In genomic region chr22:41085842-41086241, GRCh38 we compare ENCODE assay signal across 15 cellular contexts. TPM values are rescaled to one million over a fixed set of nuclear protein-coding genes. Genes with fewer than 3 reads are reported as not detected.
DNase-seq lines count a peak whose midpoint lies in the region; ATAC-seq, FAIRE-seq and TF ChIP-seq lines count a peak whose summit lies in the region.
"Had no signal": no experiment of that assay in that cellular context is flagged by ENCODE, and none has a peak within 500 bp of the region (broad histone marks: within the 10 kb centered on the region; RNA-seq: fewer than 3 reads in every experiment).

No MANE protein-coding gene starts in this region.

- H3K4me3 ChIP-seq in HEK293 (ENCODE audit: low read depth, low read length) (no peak overlapping the region), OCI-LY7 (ENCODE audit: low read depth, low read length, poor library complexity, severe bottlenecking) (no peak overlapping the region), bronchial epithelial cell (ENCODE audit: low read depth, low read length) (no peak overlapping the region), testis (no peak overlapping the region)
- H3K4me3 ChIP-seq: BLaER1 treated with 17β-estradiol and CSF1 and Interleukin-3, amounts not matched to agents 10 nM and 100 nM; GM23338; HAP-1 had no signal

- 28 to 30% methylated on average over 2 of the region's 2 CpGs for WGBS in testis, 2 donors

- H2AFZ ChIP-seq in OCI-LY7 (ENCODE audit: low read length), result peak overlapping the region; percentile 78
- H2AFZ ChIP-seq: GM23338 had no signal

- TF ChIP-seq POLR2A in testis (IDR thresholded peaks at IDR 0.05), result no peak

- no peak for DNase-seq in OCI-LY7 (ENCODE audit: low spot score)
- DNase-seq in bronchial epithelial cell (ENCODE audit: low read depth), result no peak
- DNase-seq in testis, result peak; percentile 60
- no peak for DNase-seq in stimulated activated CD4-positive, alpha-beta T cell treated with anti-CD3 and anti-CD28 coated beads, Interleukin-15, amount 100 ng/mL, for 24 hours
- no peak for DNase-seq in NK-92 treated with Interleukin-12 subunit alpha and Interleukin-12 subunit beta, amount 100 ng/mL, for 24 hours (lab: John Stamatoyannopoulos, UW)
- DNase-seq: ACHN; Calu3; CD4-positive, CD25-positive, alpha-beta regulatory T cell; DMS 273 treated with DMSO at 0.1 percent for 48 hours had no signal

- H3K9me3 Mint-ChIP-seq in stimulated activated memory B cell treated with anti-CD40 and anti-IgM and Interleukin-4, amounts not matched to agents 10 μg/mL and 1 μg/mL and 100 μg/mL, for 72 hours, result no peaks in the 10 kb centered on the region
- H3K9me3 Mint-ChIP-seq: CD4-positive, CD25-positive, alpha-beta regulatory T cell; GM23338; IgD-negative memory B cell had no signal

- POLR2A ChIA-PET in HEK293 (lab: Yijun Ruan, JAX), result interaction anchor here (0.6 kb wide), 1 partner anchor 82 kb away, joined by 5 read pairs; no protein-coding TSS in a partner anchor
- POLR2A ChIA-PET in OCI-LY7 (lab: Charles Lee), result no interaction called here

- no peak overlapping the region for H3K4me3 Mint-ChIP-seq in stimulated activated memory B cell treated with anti-CD40 and anti-IgM and Interleukin-4, amounts not matched to agents 10 μg/mL and 1 μg/mL and 100 μg/mL, for 72 hours
- H3K4me3 Mint-ChIP-seq: GM23338 had no signal

- H3K79me2 ChIP-seq in OCI-LY7 (ENCODE audit: insufficient read depth, low read depth, low read length), result peaks cover 4% of the 10 kb centered on the region; the same call in 1 of the 2 replicates

- H3K36me3 ChIP-seq in HEK293 (ENCODE audit: control insufficient read depth in 2 of 2, insufficient read depth in 1 of 2, low read length in 2 of 2) (no peaks in the 10 kb centered on the region), OCI-LY7 (ENCODE audit: insufficient read depth, low read length) (no peaks in the 10 kb centered on the region), bronchial epithelial cell (ENCODE audit: control insufficient read depth, insufficient read depth, low read length) (no peaks in the 10 kb centered on the region), testis (ENCODE audit: low read depth, missing control alignments) (no peaks in the 10 kb centered on the region)
- H3K36me3 ChIP-seq: BLaER1 treated with 17β-estradiol and CSF1 and Interleukin-3, amounts not matched to agents 10 nM and 100 nM; HAP-1 had no signal

- H3K27me3 ChIP-seq in bronchial epithelial cell (ENCODE audit: control insufficient read depth, insufficient read depth, low read length), result no peaks in the 10 kb centered on the region
- no peaks in the 10 kb centered on the region for H3K27me3 ChIP-seq in testis
- H3K27me3 ChIP-seq: BLaER1 treated with 17β-estradiol and CSF1 and Interleukin-3, amounts not matched to agents 10 nM and 100 nM had no signal

- no peak overlapping the region for H3K27ac Mint-ChIP-seq in stimulated activated memory B cell treated with anti-CD40 and anti-IgM and Interleukin-4, amounts not matched to agents 10 μg/mL and 1 μg/mL and 100 μg/mL, for 72 hours
- H3K27ac Mint-ChIP-seq: CD4-positive, CD25-positive, alpha-beta regulatory T cell; GM23338; IgD-negative memory B cell had no signal

- no peaks in the 10 kb centered on the region for H3K9me3 ChIP-seq in HEK293 (ENCODE audit: control insufficient read depth, insufficient read depth, low read depth, low read length)
- no peaks in the 10 kb centered on the region for H3K9me3 ChIP-seq in OCI-LY7 (ENCODE audit: low read length)
- H3K9me3 ChIP-seq in testis, result no peaks in the 10 kb centered on the region
- H3K9me3 ChIP-seq: BLaER1 treated with 17β-estradiol and CSF1 and Interleukin-3, amounts not matched to agents 10 nM and 100 nM; HAP-1 had no signal

- intact Hi-C loops in OCI-LY7 (cut with micrococcal nuclease; ENCODE audit: unreplicated experiment), result no loop called here
- intact Hi-C loops in testis (cut with DNase I; ENCODE audit: low total_unique reads), result no loop called here

- FAIRE-seq in bronchial epithelial cell (lab: Jason Lieb, UNC), result peak; percentile 58

- no peaks in the 10 kb centered on the region for H4K20me1 ChIP-seq in OCI-LY7 (ENCODE audit: insufficient read depth, low read length)
- H4K20me1 ChIP-seq: BLaER1 treated with 17β-estradiol and CSF1 and Interleukin-3, amounts not matched to agents 10 nM and 100 nM had no signal

- H3K4me1 ChIP-seq in HEK293 (ENCODE audit: control insufficient read depth, insufficient read depth, low read length), result no peaks in the 10 kb centered on the region
- H3K4me1 ChIP-seq in OCI-LY7 (ENCODE audit: insufficient read depth, low read length, poor library complexity, severe bottlenecking), result peaks cover 22% of the 10 kb centered on the region
- peaks cover 10% of the 10 kb centered on the region for H3K4me1 ChIP-seq in testis

- peak overlapping the region; percentile 5; the same call in 1 of the 2 replicates for H3K4me2 ChIP-seq in OCI-LY7 (ENCODE audit: low read length)
- H3K4me2 ChIP-seq: BLaER1 treated with 17β-estradiol and CSF1 and Interleukin-3, amounts not matched to agents 10 nM and 100 nM; GM23338 had no signal

- TF ChIP-seq CTCF in HEK293 (tag by site-specific recombination; IDR thresholded peaks at IDR 0.05) (no peak), OCI-LY7 (conservative IDR thresholded peaks at IDR 0.05; ENCODE audit: low read length) (no peak), bronchial epithelial cell (IDR thresholded peaks at IDR 0.05; ENCODE audit: insufficient read depth, low read length, severe bottlenecking) (no peak), testis (IDR thresholded peaks at IDR 0.05) (no peak)

- H3K4me1 Mint-ChIP-seq in stimulated activated memory B cell treated with anti-CD40 and anti-IgM and Interleukin-4, amounts not matched to agents 10 μg/mL and 1 μg/mL and 100 μg/mL, for 72 hours, result peaks cover 6% of the 10 kb centered on the region

- BruUV-seq in OCI-LY7 (replicated peaks; lab: Mats Ljungman, UMichigan), result no TSS peak

- no peak for ATAC-seq in stimulated activated memory B cell treated with anti-CD40 and anti-IgM and Interleukin-4, amounts not matched to agents 10 μg/mL and 1 μg/mL and 100 μg/mL, for 72 hours
- ATAC-seq: GM23338 had no signal

- H3K27ac ChIP-seq in HEK293 (ENCODE audit: extremely low read depth, low read depth, low read length) (no peak overlapping the region), OCI-LY7 (ENCODE audit: low read depth, low read length, poor library complexity, severe bottlenecking) (peak overlapping the region; percentile 49), testis (peak overlapping the region; percentile 21 to 77)
- H3K27ac ChIP-seq: BLaER1 treated with 17β-estradiol and CSF1 and Interleukin-3, amounts not matched to agents 10 nM and 100 nM had no signal

- CTCF ChIA-PET in HEK293 (lab: Yijun Ruan, JAX) (no interaction called here), OCI-LY7 (lab: Charles Lee; ENCODE audit: unreplicated experiment) (no interaction called here)

- H3K27me3 Mint-ChIP-seq in stimulated activated memory B cell treated with anti-CD40 and anti-IgM and Interleukin-4, amounts not matched to agents 10 μg/mL and 1 μg/mL and 100 μg/mL, for 72 hours, result no peaks in the 10 kb centered on the region
- H3K27me3 Mint-ChIP-seq: IgD-negative memory B cell had no signal

- H3K36me3 Mint-ChIP-seq in stimulated activated memory B cell treated with anti-CD40 and anti-IgM and Interleukin-4, amounts not matched to agents 10 μg/mL and 1 μg/mL and 100 μg/mL, for 72 hours, result no peaks in the 10 kb centered on the region
- H3K36me3 Mint-ChIP-seq: CD4-positive, CD25-positive, alpha-beta regulatory T cell; IgD-negative memory B cell had no signal

- H3K9me2 ChIP-seq in OCI-LY7 (ENCODE audit: insufficient read depth, low read length), result no peaks in the 10 kb centered on the region

TF ChIP-seq in HEK293, 187 proteins besides CTCF, POLR2A, EP300 and RAD21 (continues in another document):
- TF ChIP-seq ZNF280C (tag by site-specific recombination; IDR thresholded peaks at IDR 0.05) (no peak), KLF9 (tag by site-specific recombination; IDR thresholded peaks at IDR 0.05; ENCODE audit: low read depth) (no peak), ZNF114 (tag by site-specific recombination; IDR thresholded peaks at IDR 0.05) (no peak), PRDM1 (tag by site-specific recombination; IDR thresholded peaks at IDR 0.05) (peak; percentile 56), GLI4 (tag by site-specific recombination; IDR thresholded peaks at IDR 0.05) (no peak), AEBP2 (tag by site-specific recombination; IDR thresholded peaks at IDR 0.05; ENCODE audit: borderline replicate concordance) (no peak)

RNA-seq across cellular contexts. Expression of gene EP300, which starts 6.5 kb away (rescaled TPM):
- total RNA-seq in OCI-LY7 (2014; rRNA removed; shearing (Covaris generic)), result 45.4 and 46.2 TPM in 2 replicates
- total RNA-seq in OCI-LY7 (2022) (101 and 108 TPM in 2 replicates), bronchial epithelial cell (24.0 and 30.5 TPM in 2 replicates), testis (100 to 1,000 TPM; 221 to 242 TPM)
- polyA plus RNA-seq in testis (ENCODE audit: insufficient read depth, low read depth, low replicate concordance), result 59.2 TPM
